ENCODE assay signal across 16 cellular contexts in the genomic region with DNA sequence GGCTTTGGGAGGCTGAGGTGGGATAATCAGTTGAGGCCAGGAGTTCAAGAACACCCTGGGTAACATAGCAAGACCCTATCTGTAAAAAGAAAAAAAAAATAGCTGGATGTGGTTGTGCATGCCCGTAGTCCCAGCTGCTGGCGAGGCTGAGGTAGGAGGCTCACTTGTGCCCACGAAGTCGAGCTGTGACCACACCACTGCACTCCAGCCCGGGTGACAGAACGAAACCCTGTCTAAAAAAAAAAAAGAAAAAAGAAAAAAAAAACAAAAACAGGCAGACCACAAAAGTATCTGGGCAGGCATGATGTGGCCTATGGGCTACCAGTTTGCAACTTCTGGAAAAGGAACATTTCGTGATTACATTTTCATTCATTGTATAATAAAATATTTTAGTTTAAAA. TPM values are rescaled to one million over a fixed set of nuclear protein-coding genes. Genes with fewer than 3 reads are reported as not detected.
DNase-seq lines count a peak whose midpoint lies in the region; ATAC-seq and TF ChIP-seq lines count a peak whose summit lies in the region.
"Had no signal": no experiment of that assay in that cellular context is flagged by ENCODE, and none has a peak within 500 bp of the region (broad histone marks: within the 10 kb centered on the region; RNA-seq: fewer than 3 reads in every experiment).

No MANE protein-coding gene starts in this region.

- no peaks in the 10 kb centered on the region for H3K27me3 ChIP-seq in DND-41 (ENCODE audit: insufficient read depth, low read length, poor library complexity)
- no peaks in the 10 kb centered on the region for H3K27me3 ChIP-seq in mesendoderm (ENCODE audit: insufficient read depth, low read length, poor library complexity)
- no peaks in the 10 kb centered on the region for H3K27me3 ChIP-seq in upper lobe of right lung

- POLR2A ChIA-PET in activated CD8-positive, alpha-beta T cell treated with anti-CD3 and anti-CD28 coated beads for 36 hours (lab: Charles Lee), result interaction anchor here (0.5 kb wide), 1 partner anchor 854 kb away, joined by 3 read pairs; no protein-coding TSS in a partner anchor

- peaks cover 58% of the 10 kb centered on the region for H3K4me1 Mint-ChIP-seq in activated CD8-positive, alpha-beta T cell treated with anti-CD3 and anti-CD28 coated beads for 36 hours (ENCODE audit: low read depth)

- H3K27ac ChIP-seq in DND-41 (ENCODE audit: low read length) (no peak overlapping the region), mesendoderm (ENCODE audit: low read depth, low read length) (no peak overlapping the region), upper lobe of right lung (peak overlapping the region; percentile 51)

- no peak overlapping the region for H3K4me3 Mint-ChIP-seq in activated CD8-positive, alpha-beta T cell treated with anti-CD3 and anti-CD28 coated beads for 36 hours
- H3K4me3 Mint-ChIP-seq: CD8-positive, alpha-beta memory T cell had no signal

- no peaks in the 10 kb centered on the region for H3K9me3 Mint-ChIP-seq in activated CD8-positive, alpha-beta T cell treated with anti-CD3 and anti-CD28 coated beads for 36 hours
- H3K9me3 Mint-ChIP-seq: CD8-positive, alpha-beta memory T cell had no signal

- H3K9me3 ChIP-seq in DND-41 (ENCODE audit: insufficient read depth, low read length, severe bottlenecking), result no peaks in the 10 kb centered on the region
- no peaks in the 10 kb centered on the region for H3K9me3 ChIP-seq in upper lobe of right lung

- H3K79me2 ChIP-seq in DND-41 (ENCODE audit: insufficient read depth, low read length), result no peaks in the 10 kb centered on the region
- H3K79me2 ChIP-seq in mesendoderm (ENCODE audit: control insufficient read depth, insufficient read depth, low read length), result no peaks in the 10 kb centered on the region

- no peak overlapping the region for H2BK120ac ChIP-seq in mesendoderm (ENCODE audit: low read depth, low read length)

- no peaks in the 10 kb centered on the region for H3K36me3 Mint-ChIP-seq in activated CD8-positive, alpha-beta T cell treated with anti-CD3 and anti-CD28 coated beads for 36 hours (ENCODE audit: low read depth)

- peak; percentile 72 for DNase-seq in DND-41
- peak; percentile 26 for DNase-seq in activated CD8-positive, alpha-beta T cell treated with anti-CD3 and anti-CD28 coated beads for 36 hours
- no peak for DNase-seq in mesendoderm
- DNase-seq in upper lobe of right lung, result no peak
- no peak for DNase-seq in AML-193 (lab: John Stamatoyannopoulos, UW)
- no peak for DNase-seq in posterior vena cava (ENCODE audit: low spot score)
- DNase-seq: CD8-positive, alpha-beta memory T cell; GOT3; NCI-H1048; NCI-H146; NCI-H2227 treated with DMSO at 0.1 percent for 48 hours; NCI-H524; SHP77 treated with DMSO at 0.1 percent for 48 hours had no signal

- H2BK15ac ChIP-seq in mesendoderm (replicated peaks; ENCODE audit: low read depth), result peak overlapping the region; percentile 57

- H3K36me3 ChIP-seq in DND-41 (ENCODE audit: insufficient read depth, low read length) (no peaks in the 10 kb centered on the region), mesendoderm (ENCODE audit: control insufficient read depth, insufficient read depth, low read length) (no peaks in the 10 kb centered on the region), upper lobe of right lung (no peaks in the 10 kb centered on the region)

- H3K18ac ChIP-seq in mesendoderm (ENCODE audit: low read length), result no peak overlapping the region

- no peak overlapping the region for H2AFZ ChIP-seq in DND-41 (ENCODE audit: low read depth, low read length)

- intact Hi-C loops in activated CD8-positive, alpha-beta T cell treated with anti-CD3 and anti-CD28 coated beads for 36 hours (cut with micrococcal nuclease), result loop anchor here (5.0 kb wide), 3 partner anchors 38 to 137 kb away; a partner anchor contains a TSS
- intact Hi-C loops in upper lobe of right lung (cut with DNase I) (no loop called here), posterior vena cava (cut with DNase I) (no loop called here)

- ATAC-seq in DND-41 (ENCODE audit: insufficient read depth, low read depth), result peak; percentile 68
- ATAC-seq in activated CD8-positive, alpha-beta T cell treated with anti-CD3 and anti-CD28 coated beads for 36 hours, result no peak
- peak; percentile 9 for ATAC-seq in upper lobe of right lung
- ATAC-seq in GM18520 (IDR thresholded peaks at IDR 0.05; ENCODE audit: unreplicated experiment), result no peak
- ATAC-seq: K562, SK-N-SH treated with all-trans-retinoic acid at 6 μM for 48 hours had no signal

- peaks cover 47% of the 10 kb centered on the region for H3K4me1 ChIP-seq in DND-41 (ENCODE audit: insufficient read depth, low read length)
- peaks cover 2% of the 10 kb centered on the region for H3K4me1 ChIP-seq in mesendoderm (ENCODE audit: control insufficient read depth, low read depth, low read length)
- peaks cover 37% of the 10 kb centered on the region for H3K4me1 ChIP-seq in upper lobe of right lung

- peak overlapping the region; percentile 55 for H3K4ac ChIP-seq in mesendoderm (ENCODE audit: low read depth, low read length)

- no peak overlapping the region for H3K9ac ChIP-seq in DND-41 (ENCODE audit: low read depth, low read length)
- no peak overlapping the region for H3K9ac ChIP-seq in mesendoderm (ENCODE audit: low read length)

- H4K20me1 ChIP-seq in DND-41 (ENCODE audit: insufficient read depth, low read length), result no peaks in the 10 kb centered on the region

- H3K27me3 Mint-ChIP-seq in activated CD8-positive, alpha-beta T cell treated with anti-CD3 and anti-CD28 coated beads for 36 hours, result no peaks in the 10 kb centered on the region
- H3K27me3 Mint-ChIP-seq: CD8-positive, alpha-beta memory T cell had no signal

- no peak overlapping the region for H3K27ac Mint-ChIP-seq in activated CD8-positive, alpha-beta T cell treated with anti-CD3 and anti-CD28 coated beads for 36 hours
- H3K27ac Mint-ChIP-seq: CD8-positive, alpha-beta memory T cell had no signal

- H3K56ac ChIP-seq in mesendoderm (ENCODE audit: low read length), result no peak overlapping the region

- H3K4me2 ChIP-seq in DND-41 (ENCODE audit: insufficient read depth, low read length), result peak overlapping the region; percentile 23; the same call in 1 of the 2 replicates
- no peak overlapping the region for H3K4me2 ChIP-seq in mesendoderm (ENCODE audit: low read length)

- no peak overlapping the region for H2AK5ac ChIP-seq in mesendoderm (ENCODE audit: low read length)

- no CpG with 5 or more reads among the region's 7 CpGs for WGBS in mesendoderm (ENCODE audit: extremely low coverage, insufficient coverage, low lambda C conversion rate)

- no peak overlapping the region for H4K5ac ChIP-seq in mesendoderm (ENCODE audit: low read length)

- TF ChIP-seq CTCF in DND-41 (IDR thresholded peaks at IDR 0.05; ENCODE audit: borderline replicate concordance, extremely low read depth, low read length, poor library complexity, severe bottlenecking), result no peak
- no peak for TF ChIP-seq CTCF in activated CD8-positive, alpha-beta T cell treated with anti-CD3 and anti-CD28 coated beads for 36 hours (IDR thresholded peaks at IDR 0.05)
- no peak for TF ChIP-seq CTCF in upper lobe of right lung (IDR thresholded peaks at IDR 0.05)

- H3K23ac ChIP-seq in mesendoderm (ENCODE audit: low read length), result no peak overlapping the region

- H3K4me3 ChIP-seq in DND-41 (ENCODE audit: low read depth in 1 of 2, low read length in 2 of 2), result no peak overlapping the region
- no peak overlapping the region for H3K4me3 ChIP-seq in mesendoderm (ENCODE audit: low read length)
- H3K4me3 ChIP-seq in upper lobe of right lung, result no peak overlapping the region
- H3K4me3 ChIP-seq: K562 had no signal

- no peak overlapping the region for H4K8ac ChIP-seq in mesendoderm (ENCODE audit: low read depth, low read length)

- CTCF ChIA-PET in activated CD8-positive, alpha-beta T cell treated with anti-CD3 and anti-CD28 coated beads for 36 hours (lab: Charles Lee), result interaction anchor here (1.3 kb wide), 1 partner anchor 39 kb away, joined by 3 read pairs; a partner anchor contains a TSS

- no peaks in the 10 kb centered on the region for H3K79me1 ChIP-seq in mesendoderm (ENCODE audit: low read length)

- H2BK5ac ChIP-seq in mesendoderm (ENCODE audit: low read length), result no peak overlapping the region

RNA-seq across cellular contexts. Expression of a gene that starts 38.1 kb away (rescaled TPM):
- total RNA-seq in activated CD8-positive, alpha-beta T cell treated with anti-CD3 and anti-CD28 coated beads for 36 hours, result 1 to 10 TPM; 6.1 to 6.2 TPM
- 20.7 TPM for polyA plus RNA-seq in mesendoderm (2013, experiment 1 of 2)
- polyA plus RNA-seq in mesendoderm (2013, experiment 2 of 2), result 20.8 TPM
- total RNA-seq in upper lobe of right lung (45.1 TPM), posterior vena cava (10 to 100 TPM in 1 of 2 donors, 1 to 10 TPM in 1; 7.5 to 12.9 TPM)

Comparison
In these comparisons a context has a peak if more than half of its experiments do, and no peak if none do; other contexts are left out.
1. ATAC-seq: peak in DND-41 (single experiment) and upper lobe of right lung (single experiment); none in activated CD8-positive, alpha-beta T cell treated with anti-CD3 and anti-CD28 coated beads for 36 hours (single experiment) and GM18520 (single experiment).
2. DNase-seq: peak in DND-41 (single experiment) and activated CD8-positive, alpha-beta T cell treated with anti-CD3 and anti-CD28 coated beads for 36 hours (single experiment); none in mesendoderm (single experiment), upper lobe of right lung (single experiment), AML-193 (0 of 2) and posterior vena cava (single experiment).